In genomic region chr17:42421479-42422332, GRCh38 we compare ENCODE assay signal across 8 cellular contexts. TPM values are rescaled to one million over a fixed set of nuclear protein-coding genes. Genes with fewer than 3 reads are reported as not detected.
DNase-seq lines count a peak whose midpoint lies in the region; ATAC-seq and TF ChIP-seq lines count a peak whose summit lies in the region.

No MANE protein-coding gene starts in this region.

- H3K4me1 ChIP-seq in left lung: peaks cover 8 to 67% of the 10 kb centered on the region in 2 donors

- CTCF ChIA-PET in AG04450 (lab: Charles Lee): interaction anchor here (0.6 to 1.0 kb wide), 3 partner anchors 16 to 108 kb away, joined by 3 to 6 read pairs (median 3); no protein-coding TSS in a partner anchor

- H3K27me3 ChIP-seq in AG04450 (ENCODE audit: control insufficient read depth, insufficient read depth, low read length) (no peaks in the 10 kb centered on the region), left lung (peaks cover 0 to 51% of the 10 kb centered on the region in 2 donors)

- DNase-seq in AG04450 (ENCODE audit: low read depth, low spot score): no peak
- peak; percentile 35 for DNase-seq in NB4 (ENCODE audit: low read depth)
- DNase-seq in left lung: peak; percentile 50 to 86
- peak in 4 of 49 donors; percentile 18 to 70 (median 46) for DNase-seq in substantia nigra (lab: John Stamatoyannopoulos, UW)
- DNase-seq in foreskin melanocyte: no peak
- no peak for DNase-seq in NCI-H2171 treated with DMSO at 0.1 percent for 48 hours (lab: John Stamatoyannopoulos, UW)

- H3K4me3 ChIP-seq in AG04450 (ENCODE audit: low read depth, low read length) (peak overlapping the region; percentile 99), NB4 (ENCODE audit: low read depth, low read length) (no peak overlapping the region), left lung (peak overlapping the region; percentile 68 to 69)

- intact Hi-C loops in left lung (cut with DNase I): loop anchor here in 1 of 2 donors (5.0 kb wide), 1 partner anchor 96 kb away; no protein-coding TSS in a partner anchor

- TF ChIP-seq CTCF in AG04450 (IDR thresholded peaks at IDR 0.05; ENCODE audit: low read depth, low read length): no peak
- TF ChIP-seq CTCF in NB4 (IDR thresholded peaks at IDR 0.05; ENCODE audit: low read depth, low read length): no peak
- no peak for TF ChIP-seq CTCF in left lung (IDR thresholded peaks at IDR 0.05)

- peak overlapping the region; percentile 96 for H3K27ac ChIP-seq in AG04450 (ENCODE audit: low read depth, low read length)
- peak overlapping the region; percentile 39 for H3K27ac ChIP-seq in cingulate gyrus (ENCODE audit: low read depth, low read length)
- peak overlapping the region; percentile 89 to 91 for H3K27ac ChIP-seq in left lung
- H3K27ac ChIP-seq in substantia nigra (ENCODE audit: low read depth, low read length, poor library complexity, severe bottlenecking): peak overlapping the region; percentile 63

- H3K36me3 ChIP-seq in left lung: no peaks in the 10 kb centered on the region

- TF ChIP-seq POLR2A in NB4 (IDR thresholded peaks at IDR 0.05; ENCODE audit: extremely low read depth, insufficient read length): no peak

- POLR2A ChIA-PET in AG04450 (lab: Yijun Ruan, JAX): interaction anchor here (1.3 to 2.1 kb wide), 10 partner anchors 8 to 114 kb away, joined by 5 to 68 read pairs (median 10); partner anchors contain the start of genes NAGLU and STAT3

- H3K9me3 ChIP-seq in AG04450 (ENCODE audit: control insufficient read depth, insufficient read depth, low read length): peaks cover 12% of the 10 kb centered on the region; the same call in 1 of the 2 replicates
- no peaks in the 10 kb centered on the region for H3K9me3 ChIP-seq in left lung

- ATAC-seq in left lung (peak; percentile 43), GM18511 (IDR thresholded peaks at IDR 0.05; ENCODE audit: unreplicated experiment) (no peak)

RNA-seq across cellular contexts. Expression of gene CAVIN1, which starts 1.4 kb away (rescaled TPM):
- 326 and 390 TPM in 2 replicates for polyA plus RNA-seq in AG04450 (2011; rRNA removed)
- 252 and 273 TPM in 2 replicates for polyA minus RNA-seq in AG04450 (2011; rRNA and poly(A)+ RNA removed)
- total RNA-seq in left lung: 100 to 1,000 TPM; 285 to 320 TPM

RNA-seq across cellular contexts. Expression of gene STAT3, which starts 33.5 kb away (rescaled TPM):
- 77.1 and 83.4 TPM in 2 replicates for polyA plus RNA-seq in AG04450 (2011; rRNA removed)
- 144 and 161 TPM in 2 replicates for polyA minus RNA-seq in AG04450 (2011; rRNA and poly(A)+ RNA removed)
- 100 to 1,000 TPM; 229 to 271 TPM for total RNA-seq in left lung

RNA-seq across cellular contexts. Expression of gene ATP6V0A1, which starts 37.0 kb away (rescaled TPM):
- polyA plus RNA-seq in AG04450 (2011; rRNA removed): 22.3 and 30.8 TPM in 2 replicates
- 60.2 and 84.4 TPM in 2 replicates for polyA minus RNA-seq in AG04450 (2011; rRNA and poly(A)+ RNA removed)
- 100 to 1,000 TPM in 1 of 2 donors, 10 to 100 TPM in 1; 95.9 to 103 TPM for total RNA-seq in left lung

Comparison
In these comparisons a context has a peak if more than half of its experiments do, and no peak if none do; other contexts are left out.
1. DNase-seq: peak in NB4 (single experiment) and left lung (2 of 2); none in AG04450 (single experiment), foreskin melanocyte (single experiment) and NCI-H2171 treated with DMSO at 0.1 percent for 48 hours (single experiment).
2. H3K27ac ChIP-seq: peak in every context shown above with its lines; median percentile 96 in AG04450; 90 in left lung; 63 in substantia nigra; 39 in cingulate gyrus.